In genomic region chr16:85611205-85611454, GRCh38 we compare ENCODE assay signal across 8 cellular contexts. TPM values are rescaled to one million over a fixed set of nuclear protein-coding genes. Genes with fewer than 3 reads are reported as not detected.
A peak's percentile ranks its signal among the peaks of the same experiment; 100 is the strongest.
DNase-seq lines count a peak whose midpoint lies in the region; ATAC-seq and TF ChIP-seq lines count a peak whose summit lies in the region.

No MANE protein-coding gene starts in this region.

- no peaks in the 10 kb centered on the region for H3K27me3 ChIP-seq in HL-60 (ENCODE audit: insufficient read depth, poor library complexity, severe bottlenecking)
- H3K27me3 ChIP-seq in right atrium auricular region, result no peaks in the 10 kb centered on the region

- TF ChIP-seq CTCF in HL-60 (IDR thresholded peaks at IDR 0.05; ENCODE audit: insufficient read depth, low read length) (no peak), WI38 (IDR thresholded peaks at IDR 0.05; ENCODE audit: low read depth, low read length) (no peak), right atrium auricular region (IDR thresholded peaks at IDR 0.05) (no peak)

- peaks cover 0 to 80% of the 10 kb centered on the region in 2 donors for H3K4me1 ChIP-seq in right atrium auricular region

- no peaks in the 10 kb centered on the region for H3K36me3 ChIP-seq in right atrium auricular region

- DNase-seq in HL-60 (ENCODE audit: low read depth in 1 of 2, low spot score in 1 of 2) (no peak), right atrium auricular region (ENCODE audit: low spot score) (no peak), glomerular visceral epithelial cell (ENCODE audit: extremely low spot score) (no peak), RPMI8226 (no peak)
- no peak for DNase-seq in effector CD4-positive, alpha-beta T cell

- H3K9me3 ChIP-seq in right atrium auricular region, result no peaks in the 10 kb centered on the region

- no peak for ATAC-seq in GM21423 (IDR thresholded peaks at IDR 0.05; ENCODE audit: unreplicated experiment)

- H3K27ac ChIP-seq in HL-60 (replicated peaks) (peak overlapping the region; percentile 97), right atrium auricular region (peak overlapping the region; percentile 90 to 95), skin epidermis (peak overlapping the region in 19 of 21 experiments; percentile 12 to 93 (median 83))

- H3K4me3 ChIP-seq in HL-60 (replicated peaks; ENCODE audit: insufficient read depth, low read length), result peak overlapping the region; percentile 64
- H3K4me3 ChIP-seq in WI38 (ENCODE audit: low read depth, low read length), result peak overlapping the region; percentile 59
- H3K4me3 ChIP-seq in right atrium auricular region, result peak overlapping the region; percentile 52 to 66
- H3K4me3 ChIP-seq in skin epidermis, result peak overlapping the region; percentile 22 to 71 (median 59)

RNA-seq across cellular contexts. Expression of gene GSE1, which starts 2.0 kb away (rescaled TPM):
- 10 to 100 TPM; 37.1 to 55.7 TPM for total RNA-seq in right atrium auricular region
